In the genomic region with DNA sequence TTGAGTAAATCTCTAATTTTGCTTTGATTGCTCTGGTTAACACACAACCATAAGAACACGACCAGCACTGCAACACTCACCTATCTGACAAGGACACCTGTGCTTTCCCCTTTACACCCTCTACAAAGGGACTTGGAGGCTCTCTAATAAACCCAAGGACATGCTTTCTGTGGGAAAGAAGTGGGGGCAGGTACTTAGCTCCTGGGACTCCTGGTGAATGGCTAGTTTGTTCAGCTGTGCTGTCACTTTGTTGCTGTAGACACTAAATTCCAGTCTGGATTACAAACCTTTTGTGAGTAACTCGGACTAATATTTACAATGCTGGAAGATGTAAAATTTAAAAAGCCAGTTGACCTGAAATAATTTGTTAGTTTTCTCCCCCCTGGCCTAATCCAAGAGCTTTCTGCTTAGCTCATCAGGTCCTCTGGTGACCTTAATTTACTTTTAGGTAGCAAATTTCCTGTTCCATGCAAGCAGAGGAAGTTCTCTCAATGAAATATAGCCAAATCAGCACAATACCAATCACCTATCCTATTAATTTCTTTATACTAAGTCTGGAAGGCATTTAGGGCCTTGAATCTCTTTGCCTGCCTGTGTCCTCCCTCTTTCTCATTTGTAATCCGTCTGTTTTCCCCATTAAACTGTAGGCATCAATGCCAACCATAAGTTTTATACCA, we compare ENCODE assay signal across 23 cellular contexts.
DNase-seq lines count a peak whose midpoint lies in the region; ATAC-seq, FAIRE-seq and TF ChIP-seq lines count a peak whose summit lies in the region.
"Had no signal": no experiment of that assay in that cellular context is flagged by ENCODE, and none has a peak within 500 bp of the region (broad histone marks: within the 10 kb centered on the region; RNA-seq: fewer than 3 reads in every experiment).

No MANE protein-coding gene starts in this region.

- no peaks in the 10 kb centered on the region for H3K27me3 Mint-ChIP-seq in astrocyte (ENCODE audit: low read depth, unreplicated experiment)

- no peaks in the 10 kb centered on the region for H3K36me3 ChIP-seq in left ventricle myocardium inferior
- H3K36me3 ChIP-seq in astrocyte (ENCODE audit: insufficient read depth, low read length): no peaks in the 10 kb centered on the region
- H3K36me3 ChIP-seq in upper lobe of right lung: no peaks in the 10 kb centered on the region
- no peaks in the 10 kb centered on the region for H3K36me3 ChIP-seq in aorta (ENCODE audit: control insufficient read depth in 1 of 2, insufficient read depth in 2 of 2, low read length in 1 of 2)
- H3K36me3 ChIP-seq: right atrium auricular region, thyroid gland had no signal

- peaks cover 92% of the 10 kb centered on the region for H3K4me1 ChIP-seq in left ventricle myocardium inferior
- H3K4me1 ChIP-seq in astrocyte (ENCODE audit: insufficient read depth, low read length): peaks cover 16% of the 10 kb centered on the region
- H3K4me1 ChIP-seq in upper lobe of right lung: no peaks in the 10 kb centered on the region
- peaks cover 2 to 11% of the 10 kb centered on the region in 2 donors for H3K4me1 ChIP-seq in aorta (ENCODE audit: control insufficient read depth in 1 of 2, insufficient read depth in 2 of 2, low read length in 2 of 2)
- H3K4me1 ChIP-seq: thyroid gland had no signal

- TF ChIP-seq CTCF in left ventricle myocardium inferior (IDR thresholded peaks at IDR 0.05; ENCODE audit: borderline replicate concordance) (no peak), astrocyte (IDR thresholded peaks at IDR 0.05; ENCODE audit: insufficient read depth, low read depth, low read length) (no peak), upper lobe of right lung (IDR thresholded peaks at IDR 0.05) (no peak), GM20000 (IDR thresholded peaks at IDR 0.05; ENCODE audit: extremely low read depth, missing control alignments) (no peak)

- no peaks in the 10 kb centered on the region for H3K79me2 ChIP-seq in astrocyte (ENCODE audit: insufficient read depth, low read length)

- intact Hi-C loops in left ventricle myocardium inferior (cut with micrococcal nuclease): no loop called here
- intact Hi-C loops in cardiac septum (cut with DNase I): no loop called here
- intact Hi-C loops in upper lobe of right lung (cut with DNase I): no loop called here
- intact Hi-C loops in aorta (cut with DNase I): loop anchor here in 1 of 2 donors (10.0 kb wide), 1 partner anchor 57 kb away; no protein-coding TSS in a partner anchor

- H3K27ac ChIP-seq in left ventricle myocardium inferior (replicated peaks) (peak overlapping the region; percentile 73), astrocyte (ENCODE audit: low read depth, low read length) (no peak overlapping the region), upper lobe of right lung (no peak overlapping the region), aorta (ENCODE audit: low read depth in 1 of 2, low read length in 2 of 2) (no peak overlapping the region)
- H3K27ac ChIP-seq: right atrium auricular region, thyroid gland had no signal

- no peaks in the 10 kb centered on the region for H3K9me3 Mint-ChIP-seq in astrocyte (ENCODE audit: unreplicated experiment)
- H3K9me3 Mint-ChIP-seq: stimulated activated effector memory CD8-positive, alpha-beta T cell treated with anti-CD3 and anti-CD28 coated beads, Interleukin-12 subunit alpha, Interleukin-12 subunit beta, amount 100 ng/mL, for 72 hours had no signal

- FAIRE-seq in astrocyte (lab: Jason Lieb, UNC): no peak
- FAIRE-seq: GM18507 had no signal

- DNase-seq in left ventricle myocardium inferior (no peak), cardiac septum (ENCODE audit: low spot score) (no peak), NCI-H146 treated with DMSO at 0.1 percent for 48 hours (lab: John Stamatoyannopoulos, UW; ENCODE audit: unreplicated experiment) (peak; percentile 45), astrocyte (ENCODE audit: low read depth) (no peak), upper lobe of right lung (no peak), cortex of kidney (lab: John Stamatoyannopoulos, UW) (no peak), GM20000 (ENCODE audit: low spot score) (no peak), aorta (no peak)
- DNase-seq: activated CD4-positive, alpha-beta T cell treated with anti-CD3 and anti-CD28 coated beads, Interleukin-2, amount 50 U/mL, for 1 hour; activated CD8-positive, alpha-beta memory T cell treated with anti-CD3 and anti-CD28 coated beads, Interleukin-2, amount 50 U/mL, for 48 hours; activated gamma-delta T cell treated with Interleukin-2 at 50 U/mL for 16 hours; cerebellar nuclear complex; glutamatergic neuron; KG1; left ventricle myocardium superior; NCI-H1048; occipital lobe; stimulated activated CD4-positive, alpha-beta T cell treated with anti-CD3 and anti-CD28 coated beads, Interleukin-15, amount 100 ng/mL, for 24 hours; thyroid gland had no signal

- no peaks in the 10 kb centered on the region for H4K20me1 ChIP-seq in astrocyte (ENCODE audit: insufficient read depth, low read length)

- no peak overlapping the region for H3K9ac ChIP-seq in astrocyte (ENCODE audit: low read length)

- H3K9me3 ChIP-seq in left ventricle myocardium inferior (replicated peaks) (no peaks in the 10 kb centered on the region), astrocyte (ENCODE audit: insufficient read depth, low read depth, low read length) (no peaks in the 10 kb centered on the region), upper lobe of right lung (no peaks in the 10 kb centered on the region), aorta (ENCODE audit: control insufficient read depth, low read length) (no peaks in the 10 kb centered on the region)
- H3K9me3 ChIP-seq: right atrium auricular region, thyroid gland had no signal

- H3K36me3 Mint-ChIP-seq in astrocyte (ENCODE audit: low read depth, unreplicated experiment): no peaks in the 10 kb centered on the region
- H3K36me3 Mint-ChIP-seq: stimulated activated effector memory CD8-positive, alpha-beta T cell treated with anti-CD3 and anti-CD28 coated beads, Interleukin-12 subunit alpha, Interleukin-12 subunit beta, amount 100 ng/mL, for 72 hours had no signal

- no peaks in the 10 kb centered on the region for H3K27me3 ChIP-seq in left ventricle myocardium inferior (ENCODE audit: low read depth)
- H3K27me3 ChIP-seq in astrocyte (ENCODE audit: insufficient read depth, low read length): no peaks in the 10 kb centered on the region
- no peaks in the 10 kb centered on the region for H3K27me3 ChIP-seq in upper lobe of right lung
- H3K27me3 ChIP-seq in aorta (ENCODE audit: control insufficient read depth in 1 of 2, insufficient read depth in 2 of 2, low read length in 1 of 2): no peaks in the 10 kb centered on the region
- H3K27me3 ChIP-seq: right atrium auricular region, thyroid gland had no signal

- H3K4me1 Mint-ChIP-seq in astrocyte (ENCODE audit: low read depth, unreplicated experiment): peaks cover 55% of the 10 kb centered on the region

- H3K4me2 ChIP-seq in astrocyte (ENCODE audit: low read length): no peak overlapping the region

- no peak overlapping the region for H2AFZ ChIP-seq in astrocyte (ENCODE audit: low read depth, low read length)

- H3K4me3 ChIP-seq in left ventricle myocardium inferior (no peak overlapping the region), astrocyte (ENCODE audit: insufficient read depth, low read depth, low read length) (no peak overlapping the region), upper lobe of right lung (no peak overlapping the region), aorta (ENCODE audit: low read length in 2 of 2) (no peak overlapping the region)
- H3K4me3 ChIP-seq: right atrium auricular region, thyroid gland had no signal

- ATAC-seq in upper lobe of right lung: peak; percentile 34
- ATAC-seq in aorta (ENCODE audit: low FRiP score): no peak
- ATAC-seq: left ventricle myocardium superior; Right ventricle myocardium inferior; stimulated activated effector memory CD8-positive, alpha-beta T cell treated with anti-CD3 and anti-CD28 coated beads, Interleukin-12 subunit alpha, Interleukin-12 subunit beta, amount 100 ng/mL, for 72 hours had no signal

- 36 to 56% methylated on average over 3 of the region's 3 CpGs for WGBS in aorta, 2 donors

- H3K4me3 Mint-ChIP-seq in astrocyte (ENCODE audit: unreplicated experiment): no peak overlapping the region
- H3K4me3 Mint-ChIP-seq: stimulated activated effector memory CD8-positive, alpha-beta T cell treated with anti-CD3 and anti-CD28 coated beads, Interleukin-12 subunit alpha, Interleukin-12 subunit beta, amount 100 ng/mL, for 72 hours had no signal

- peak overlapping the region; percentile 63 for H3K27ac Mint-ChIP-seq in astrocyte (ENCODE audit: unreplicated experiment)
- H3K27ac Mint-ChIP-seq: stimulated activated effector memory CD8-positive, alpha-beta T cell treated with anti-CD3 and anti-CD28 coated beads, Interleukin-12 subunit alpha, Interleukin-12 subunit beta, amount 100 ng/mL, for 72 hours had no signal
